Comparison of ENCODE assay signal across 1 cellular context in genomic region chr19:49497047-49497789, GRCh38.
A peak's percentile ranks its signal among the peaks of the same experiment; 100 is the strongest.
TF ChIP-seq lines count a peak whose summit lies in the region.

No MANE protein-coding gene starts in this region.

TF ChIP-seq in H1, 55 proteins besides CTCF, POLR2A, EP300 and RAD21:
- TF ChIP-seq MAX (IDR thresholded peaks at IDR 0.05) (peak; percentile 76), CREB1 (IDR thresholded peaks at IDR 0.05) (no peak), POLR2AphosphoS5 (IDR thresholded peaks at IDR 0.05; ENCODE audit: low read depth, low read length) (peak; percentile 76), TAF1 (IDR thresholded peaks at IDR 0.05; ENCODE audit: low read depth, low read length) (peak; percentile 65), SP4 (IDR thresholded peaks at IDR 0.05; ENCODE audit: low read length) (no peak), RBBP5 (IDR thresholded peaks at IDR 0.05; ENCODE audit: borderline replicate concordance, low read depth, low read length) (no peak), TBP (IDR thresholded peaks at IDR 0.05; ENCODE audit: low read depth, low read length) (peak; percentile 50; the same call in 1 of the 2 replicates), MAFK (IDR thresholded peaks at IDR 0.05; ENCODE audit: low read depth, low read length) (no peak), HDAC2 (IDR thresholded peaks at IDR 0.05; ENCODE audit: borderline replicate concordance in 1 of 2, low read depth in 2 of 2, low read length in 2 of 2) (no peak), SP1 (IDR thresholded peaks at IDR 0.05; ENCODE audit: low read depth, low read length) (no peak), SIX5 (IDR thresholded peaks at IDR 0.05; ENCODE audit: low read depth, low read length) (peak; percentile 56), SUZ12 (IDR thresholded peaks at IDR 0.05; ENCODE audit: low read length) (no peak), RNF2 (IDR thresholded peaks at IDR 0.05; ENCODE audit: borderline replicate concordance, low read depth, low read length, missing control alignments, poor library complexity, severe bottlenecking) (no peak), SRF (IDR thresholded peaks at IDR 0.05; ENCODE audit: low read depth, low read length) (no peak), SIN3A (conservative IDR thresholded peaks at IDR 0.05 in 1 of 2, IDR thresholded peaks at IDR 0.05 in 1 of 2; ENCODE audit: low read depth in 1 of 2, low read length in 2 of 2) (peak in 1 of 2 experiments; percentile 22; a peak in 1 of 4 replicates)
